ENCODE assay signal across 18 cellular contexts in the genomic region with DNA sequence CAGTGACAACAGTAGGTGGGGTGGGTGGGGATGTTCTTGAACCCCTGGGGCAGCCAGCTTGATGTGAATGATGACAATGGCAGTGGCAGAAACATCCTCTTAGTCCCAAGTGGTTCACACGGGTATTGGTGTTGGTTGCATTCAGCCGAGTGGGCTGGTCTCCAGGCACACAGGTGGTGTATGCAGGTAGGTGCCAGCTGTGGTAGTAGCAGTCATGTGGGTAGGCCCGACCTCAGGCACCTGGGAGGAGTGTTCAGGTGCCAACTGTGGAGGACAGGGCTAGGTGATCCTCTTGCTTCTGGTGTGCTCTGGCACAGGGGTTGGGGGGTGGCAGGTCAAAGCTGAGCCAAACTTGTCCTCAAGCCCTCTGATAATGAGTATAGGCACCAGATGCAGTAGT.
A peak's percentile ranks its signal among the peaks of the same experiment; 100 is the strongest.
DNase-seq lines count a peak whose midpoint lies in the region; ATAC-seq, FAIRE-seq and TF ChIP-seq lines count a peak whose summit lies in the region.
"Had no signal": no experiment of that assay in that cellular context is flagged by ENCODE, and none has a peak within 500 bp of the region (broad histone marks: within the 10 kb centered on the region; RNA-seq: fewer than 3 reads in every experiment).

No MANE protein-coding gene starts in this region.

- H4K20me1 ChIP-seq in H9 (ENCODE audit: control insufficient read depth, insufficient read depth, insufficient read length) (no peaks in the 10 kb centered on the region), HepG2 (ENCODE audit: insufficient read depth, low read length) (no peaks in the 10 kb centered on the region)

- H3K27ac ChIP-seq in H9 (ENCODE audit: insufficient read length, low read depth, low read length) (no peak overlapping the region), HepG2 (ENCODE audit: extremely low read length, insufficient read depth, low read length) (no peak overlapping the region), mesenchymal stem cell (ENCODE audit: low read length, poor library complexity, severe bottlenecking) (no peak overlapping the region)
- no peak overlapping the region for H3K27ac ChIP-seq in CD4-positive, alpha-beta T cell (ENCODE audit: low read depth, low read length)

- H2BK120ac ChIP-seq in H9 (ENCODE audit: low read depth, low read length, poor library complexity, severe bottlenecking) (no peak overlapping the region), mesenchymal stem cell (ENCODE audit: low read depth, low read length) (no peak overlapping the region)

- H3K9me3 Mint-ChIP-seq in H9, result peaks cover 17 to 24% of the 10 kb centered on the region in 2 experiments; a peak in 4 of 5 replicates
- H3K9me3 Mint-ChIP-seq in CD4-positive, alpha-beta T cell, result peaks cover 16% of the 10 kb centered on the region

- H3K27me3 ChIP-seq in H9 (ENCODE audit: insufficient read depth, low read length), result no peaks in the 10 kb centered on the region
- no peaks in the 10 kb centered on the region for H3K27me3 ChIP-seq in HepG2 (ENCODE audit: control insufficient read depth in 1 of 2, insufficient read depth in 2 of 2, low read length in 2 of 2)
- no peaks in the 10 kb centered on the region for H3K27me3 ChIP-seq in mesenchymal stem cell (ENCODE audit: control insufficient read depth in 1 of 2, insufficient read depth in 1 of 2, low read length in 2 of 2)
- H3K27me3 ChIP-seq in CD4-positive, alpha-beta T cell (ENCODE audit: control insufficient read depth, insufficient read depth, low read length), result no peaks in the 10 kb centered on the region

- no peak overlapping the region for H3T11ph ChIP-seq in H9 (ENCODE audit: low read length)

- H3K4me3 ChIP-seq in HepG2 (replicated peaks in 1 of 3; ENCODE audit: insufficient read depth in 1 of 3, low read depth in 2 of 3, low read length in 3 of 3), result no peak overlapping the region
- H3K4me3 ChIP-seq in mesenchymal stem cell (ENCODE audit: insufficient read depth in 1 of 2, low read depth in 1 of 2, low read length in 2 of 2), result no peak overlapping the region
- H3K4me3 ChIP-seq: GM23338, HAP-1 had no signal

- peaks cover 13 to 27% (median 26%) of the 10 kb centered on the region in 3 experiments for H3K36me3 Mint-ChIP-seq in H9 (ENCODE audit: insufficient read depth in 1 of 3, low read depth in 3 of 3)
- H3K36me3 Mint-ChIP-seq in CD4-positive, alpha-beta T cell (ENCODE audit: low read depth), result peaks cover 83% of the 10 kb centered on the region

- H3K36me3 ChIP-seq in HepG2 (replicated peaks in 1 of 2; ENCODE audit: control insufficient read depth in 1 of 2, insufficient read depth in 2 of 2, low read length in 2 of 2), result peaks cover 1 to 8% of the 10 kb centered on the region in 2 experiments; a peak in 3 of 5 replicates
- H3K36me3 ChIP-seq in mesenchymal stem cell (ENCODE audit: control insufficient read depth in 1 of 2, insufficient read depth in 2 of 2, low read depth in 1 of 2, low read length in 2 of 2), result peaks cover 11 to 19% of the 10 kb centered on the region in 2 experiments
- H3K36me3 ChIP-seq: HAP-1 had no signal

- H2AFZ ChIP-seq in H9 (ENCODE audit: low read length), result no peak overlapping the region
- no peak overlapping the region for H2AFZ ChIP-seq in HepG2 (ENCODE audit: low read length)
- no peak overlapping the region for H2AFZ ChIP-seq in mesenchymal stem cell (ENCODE audit: low read depth, low read length)
- H2AFZ ChIP-seq: GM23338 had no signal

- no peak overlapping the region for H2BK20ac ChIP-seq in H9 (ENCODE audit: low read depth, low read length, poor library complexity, severe bottlenecking)

- H3K23ac ChIP-seq in H9 (ENCODE audit: insufficient read length, low read depth, low read length), result no peak overlapping the region
- H3K23ac ChIP-seq in mesenchymal stem cell (ENCODE audit: low read length in 2 of 2), result no peak overlapping the region

- CTCF ChIA-PET in HepG2 (lab: Yijun Ruan, JAX; ENCODE audit: low intra/inter-chr PET ratio, low total read pairs), result no interaction called here
- CTCF ChIA-PET in CD4-positive, alpha-beta T cell (lab: Charles Lee), result no interaction called here

- H3K4me3 Mint-ChIP-seq in H9, result no peak overlapping the region; a peak in 1 of 5 replicates
- no peak overlapping the region for H3K4me3 Mint-ChIP-seq in CD4-positive, alpha-beta T cell
- H3K4me3 Mint-ChIP-seq: CD8-positive, alpha-beta memory T cell; GM23338; HFFc6 had no signal

- H3K4ac ChIP-seq in H9 (ENCODE audit: low read depth, low read length) (no peak overlapping the region), mesenchymal stem cell (ENCODE audit: low read depth in 1 of 2, low read length in 2 of 2) (no peak overlapping the region)

- no TSS peak for BruUV-seq in HepG2 (replicated peaks; lab: Mats Ljungman, UMichigan)

- no peak overlapping the region for H4K5ac ChIP-seq in H9 (ENCODE audit: insufficient read length, low read depth, low read length)

- H2BK12ac ChIP-seq in H9 (ENCODE audit: insufficient read length, low read depth, low read length), result no peak overlapping the region
- H2BK12ac ChIP-seq in mesenchymal stem cell (ENCODE audit: low read length in 2 of 2), result no peak overlapping the region

- TF ChIP-seq EP300 in HepG2 (IDR thresholded peaks at IDR 0.05; ENCODE audit: low read depth in 2 of 2, low read length in 2 of 2) (no peak), HepG2 (CRISPR knock-in tag; IDR thresholded peaks at IDR 0.05; ENCODE audit: borderline replicate concordance) (no peak)

- H3K27ac Mint-ChIP-seq in H9, result no peak overlapping the region
- H3K27ac Mint-ChIP-seq in CD4-positive, alpha-beta T cell, result no peak overlapping the region
- H3K27ac Mint-ChIP-seq: CD4-positive, CD25-positive, alpha-beta regulatory T cell; CD8-positive, alpha-beta memory T cell; GM23338; HFFc6 had no signal

- in situ Hi-C loops in HepG2 (cut with HindIII; ENCODE audit: extremely low pct_ligation_motif_present, low pct_unique_long_range_greater_than_20kb), result no loop called here

- H4K8ac ChIP-seq in H9 (replicated peaks; ENCODE audit: insufficient read length, low read depth, low read length) (peak overlapping the region; percentile 13), mesenchymal stem cell (ENCODE audit: low read length) (no peak overlapping the region)

- no peaks in the 10 kb centered on the region for H3K9me3 ChIP-seq in H9 (ENCODE audit: control insufficient read depth, low read depth, low read length)
- H3K9me3 ChIP-seq in HepG2 (ENCODE audit: low read length), result peaks cover 16% of the 10 kb centered on the region
- peaks cover 52% of the 10 kb centered on the region for H3K9me3 ChIP-seq in mesenchymal stem cell (ENCODE audit: control insufficient read depth, low read length)
- H3K9me3 ChIP-seq in CD4-positive, alpha-beta T cell (ENCODE audit: control insufficient read depth, low read length), result peaks cover 23% of the 10 kb centered on the region
- H3K9me3 ChIP-seq: HAP-1 had no signal

- H3K4me2 ChIP-seq in H9 (ENCODE audit: insufficient read depth, insufficient read length, low read length) (no peak overlapping the region), HepG2 (ENCODE audit: low read depth, low read length) (no peak overlapping the region), mesenchymal stem cell (ENCODE audit: low read length, poor library complexity, severe bottlenecking) (no peak overlapping the region)
- H3K4me2 ChIP-seq: GM23338 had no signal

- no peak for TF ChIP-seq RAD21 in HepG2 (CRISPR knock-in tag; IDR thresholded peaks at IDR 0.05)

- TF ChIP-seq CTCF in H9 (conservative IDR thresholded peaks at IDR 0.05), result no peak
- TF ChIP-seq CTCF in HepG2 (CRISPR knock-in tag; IDR thresholded peaks at IDR 0.05), result no peak
- TF ChIP-seq CTCF in CD4-positive, alpha-beta T cell (IDR thresholded peaks at IDR 0.05), result no peak

- no CpG with 5 or more reads among the region's 3 CpGs for WGBS in H9 (ENCODE audit: extremely low coverage, insufficient read length, low lambda C conversion rate)
- WGBS in HepG2 (ENCODE audit: low lambda C conversion rate), result 96% methylated on average over 3 of the region's 3 CpGs
- WGBS in mesenchymal stem cell, result 93% methylated on average over 3 of the region's 3 CpGs

- no peaks in the 10 kb centered on the region for H3K27me3 Mint-ChIP-seq in H9 (ENCODE audit: low read depth)
- H3K27me3 Mint-ChIP-seq in CD4-positive, alpha-beta T cell, result no peaks in the 10 kb centered on the region
- H3K27me3 Mint-ChIP-seq: CD4-positive, CD25-positive, alpha-beta regulatory T cell; CD8-positive, alpha-beta memory T cell had no signal

- no peaks in the 10 kb centered on the region for H3K4me1 Mint-ChIP-seq in H9
- no peaks in the 10 kb centered on the region for H3K4me1 Mint-ChIP-seq in CD4-positive, alpha-beta T cell (ENCODE audit: low read depth)
- H3K4me1 Mint-ChIP-seq: CD4-positive, CD25-positive, alpha-beta regulatory T cell; CD8-positive, alpha-beta memory T cell; GM23338 had no signal

- intact Hi-C loops in HepG2 (cut with micrococcal nuclease; ENCODE audit: unreplicated experiment), result no loop called here
- intact Hi-C loops in posterior vena cava (cut with DNase I), result no loop called here
- intact Hi-C loops in CD4-positive, alpha-beta T cell (cut with DNase I, micrococcal nuclease), result no loop called here

- no peak for ATAC-seq in HepG2
- no peak for ATAC-seq in CD4-positive, alpha-beta T cell (ENCODE audit: poor library complexity)
- ATAC-seq: GM23338 had no signal

- no peak overlapping the region for H4K91ac ChIP-seq in H9 (ENCODE audit: insufficient read length, low read depth, low read length)
- H4K91ac ChIP-seq in mesenchymal stem cell (ENCODE audit: low read length), result no peak overlapping the region

- POLR2A ChIA-PET in HepG2 (lab: Yijun Ruan, JAX), result no interaction called here
- POLR2A ChIA-PET in CD4-positive, alpha-beta T cell (lab: Charles Lee), result no interaction called here

- DNase-seq in H9 (no peak), HepG2 (ENCODE audit: low spot score) (no peak), posterior vena cava (ENCODE audit: low spot score) (peak; percentile 46), UCSD-AML1 (lab: John Stamatoyannopoulos, UW; ENCODE audit: unreplicated experiment) (no peak), mucosa of gallbladder (ENCODE audit: low spot score) (no peak), mesenchymal stem cell (no peak)
- DNase-seq in CD4-positive, alpha-beta T cell, result no peak
- DNase-seq: C1 segment of cervical spinal cord; CD4-positive, CD25-positive, alpha-beta regulatory T cell; CD8-positive, alpha-beta memory T cell; DMS53; DMS79 treated with DMSO at 0.1 percent for 48 hours; GF-D8; HFFc6 had no signal

- H3K56ac ChIP-seq in H9 (ENCODE audit: insufficient read length, low read depth, low read length), result no peak overlapping the region

- H3K9ac ChIP-seq in H9 (ENCODE audit: extremely low read depth, insufficient read length, low read length) (no peak overlapping the region), HepG2 (ENCODE audit: insufficient read depth, low read depth, low read length) (no peak overlapping the region), mesenchymal stem cell (ENCODE audit: low read length) (no peak overlapping the region)

- TF ChIP-seq POLR2A in HepG2 (IDR thresholded peaks at IDR 0.05; ENCODE audit: insufficient read depth in 1 of 2, low read depth in 2 of 2, low read length in 2 of 2), result no peak

- no peak overlapping the region for H2BK15ac ChIP-seq in H9 (ENCODE audit: low read depth, low read length)
- no peak overlapping the region for H2BK15ac ChIP-seq in mesenchymal stem cell (ENCODE audit: low read depth, poor library complexity, severe bottlenecking)

- H3K23me2 ChIP-seq in H9 (ENCODE audit: insufficient read length, low read depth, low read length, poor library complexity, severe bottlenecking), result no peaks in the 10 kb centered on the region

- no peaks in the 10 kb centered on the region for H3K4me1 ChIP-seq in H9 (ENCODE audit: insufficient read depth, low read length)
- peaks cover 8% of the 10 kb centered on the region for H3K4me1 ChIP-seq in HepG2 (ENCODE audit: insufficient read depth, low read length)
- no peaks in the 10 kb centered on the region for H3K4me1 ChIP-seq in mesenchymal stem cell (ENCODE audit: control insufficient read depth, insufficient read depth, low read depth, low read length)
- H3K4me1 ChIP-seq: HAP-1 had no signal

- H3K79me1 ChIP-seq in H9 (ENCODE audit: insufficient read depth, low read depth, low read length, poor library complexity, severe bottlenecking) (no peaks in the 10 kb centered on the region), mesenchymal stem cell (replicated peaks; ENCODE audit: low read length, poor library complexity, severe bottlenecking) (no peaks in the 10 kb centered on the region)

- H2AK5ac ChIP-seq in H9 (ENCODE audit: insufficient read length, low read length), result no peak overlapping the region
- H2AK5ac ChIP-seq in mesenchymal stem cell (ENCODE audit: low read length, severe bottlenecking), result no peak overlapping the region

- H2BK5ac ChIP-seq in H9 (ENCODE audit: insufficient read length, low read length), result no peak overlapping the region
- no peak overlapping the region for H2BK5ac ChIP-seq in mesenchymal stem cell (ENCODE audit: low read depth, low read length, poor library complexity, severe bottlenecking)

- H3K18ac ChIP-seq in H9 (ENCODE audit: insufficient read length, low read depth, low read length), result no peak overlapping the region
- H3K18ac ChIP-seq in mesenchymal stem cell (ENCODE audit: low read depth in 1 of 2, low read length in 2 of 2), result no peak overlapping the region

- H3K79me2 ChIP-seq in H9 (ENCODE audit: insufficient read depth, low read length) (no peaks in the 10 kb centered on the region), HepG2 (ENCODE audit: insufficient read depth, low read length) (no peaks in the 10 kb centered on the region)

- no peak overlapping the region; the same call in 1 of the 2 replicates for H3K14ac ChIP-seq in H9 (ENCODE audit: insufficient read depth, low read length)
- H3K14ac ChIP-seq in mesenchymal stem cell (ENCODE audit: low read length in 2 of 2), result no peak overlapping the region

- no peak for FAIRE-seq in HepG2 (lab: Jason Lieb, UNC)
- FAIRE-seq: GM12891, GM18507 had no signal
